9 cellular contexts compared by ENCODE assay signal in genomic region chr6:155188707-155189496, GRCh38.
DNase-seq lines count a peak whose midpoint lies in the region; FAIRE-seq and TF ChIP-seq lines count a peak whose summit lies in the region.
"Had no signal": no experiment of that assay in that cellular context is flagged by ENCODE, and none has a peak within 500 bp of the region (broad histone marks: within the 10 kb centered on the region; RNA-seq: fewer than 3 reads in every experiment).

No MANE protein-coding gene starts in this region.

- no peak overlapping the region; the same call in 1 of the 2 replicates for H3K9ac ChIP-seq in SU-DHL-6 (ENCODE audit: low read length)

- H3K36me3 ChIP-seq in SU-DHL-6 (ENCODE audit: low read length), result peaks cover 14% of the 10 kb centered on the region; the same call in 1 of the 2 replicates

- no peaks in the 10 kb centered on the region for H3K9me2 ChIP-seq in SU-DHL-6 (replicated peaks; ENCODE audit: insufficient read depth, low read length)

- H3F3A ChIP-seq in SU-DHL-6 (ENCODE audit: insufficient read depth), result no peaks in the 10 kb centered on the region

- H3K4me3 ChIP-seq in SU-DHL-6 (ENCODE audit: insufficient read depth, low read length, poor library complexity, severe bottlenecking) (no peak overlapping the region), fibroblast of the aortic adventitia (ENCODE audit: low read depth, low read length) (no peak overlapping the region), skin epidermis (no peak overlapping the region)

- H3K79me2 ChIP-seq in SU-DHL-6 (ENCODE audit: insufficient read depth, low read length), result peaks cover 97% of the 10 kb centered on the region

- no peaks in the 10 kb centered on the region for H3K27me3 ChIP-seq in SU-DHL-6 (ENCODE audit: low read length)

- peak overlapping the region; percentile 34 for H3K4me2 ChIP-seq in SU-DHL-6 (ENCODE audit: low read depth, low read length, poor library complexity, severe bottlenecking)

- FAIRE-seq in HTR-8/SVneo (lab: Jason Lieb, UNC), result no peak

- H3K9me3 ChIP-seq in SU-DHL-6 (ENCODE audit: insufficient read depth, low read length), result no peaks in the 10 kb centered on the region

- H3K27ac ChIP-seq in SU-DHL-6 (ENCODE audit: low read depth, low read length), result peak overlapping the region; percentile 20
- H3K27ac ChIP-seq in skin epidermis, result peak overlapping the region in 17 of 21 experiments; percentile 8 to 79 (median 50)

- TF ChIP-seq CTCF in SU-DHL-6 (IDR thresholded peaks at IDR 0.05; ENCODE audit: insufficient read depth, low read length, poor library complexity, severe bottlenecking) (no peak), fibroblast of the aortic adventitia (IDR thresholded peaks at IDR 0.05; ENCODE audit: insufficient read depth, low read length) (no peak)

- peak; percentile 35 for DNase-seq in NOMO-1 treated with DMSO at 0.1 percent for 48 hours (lab: John Stamatoyannopoulos, UW; ENCODE audit: unreplicated experiment)
- DNase-seq in NOMO-1 treated with dmso at 0.1 percent for 144 hours (lab: John Stamatoyannopoulos, UW; ENCODE audit: unreplicated experiment), result no peak
- peak; percentile 93 for DNase-seq in fibroblast of the aortic adventitia (ENCODE audit: low read depth)
- DNase-seq in HTR-8/SVneo (ENCODE audit: insufficient read length, low spot score), result no peak
- no peak for DNase-seq in HK-2 (ENCODE audit: unreplicated experiment)
- DNase-seq in NCI-H187 (lab: John Stamatoyannopoulos, UW), result no peak
- DNase-seq: ACHN had no signal

- H4K20me1 ChIP-seq in SU-DHL-6 (ENCODE audit: low read depth, low read length), result no peaks in the 10 kb centered on the region

- H2AFZ ChIP-seq in SU-DHL-6 (ENCODE audit: low read depth, low read length, severe bottlenecking), result no peak overlapping the region

Comparison
In these comparisons a context has a peak if more than half of its experiments do, and no peak if none do; other contexts are left out.
1. DNase-seq: peak in NOMO-1 treated with DMSO at 0.1 percent for 48 hours (single experiment) and fibroblast of the aortic adventitia (single experiment); none in NOMO-1 treated with dmso at 0.1 percent for 144 hours (single experiment), HTR-8/SVneo (single experiment), HK-2 (single experiment) and NCI-H187 (0 of 2).